In genomic region chr12:82605115-82605514, GRCh38 we compare ENCODE assay signal across 1 cellular context.
TF ChIP-seq lines count a peak whose summit lies in the region.

No MANE protein-coding gene starts in this region.

TF ChIP-seq in HepG2, 621 proteins besides CTCF, POLR2A, EP300 and RAD21 (continued from another document):
- no peak for TF ChIP-seq ATF2 (CRISPR knock-in tag; IDR thresholded peaks at IDR 0.05)
- no peak for TF ChIP-seq ZSCAN29 (CRISPR knock-in tag; conservative IDR thresholded peaks at IDR 0.05)
- no peak for TF ChIP-seq GTF3A (CRISPR knock-in tag; conservative IDR thresholded peaks at IDR 0.05)
